Comparison of ENCODE assay signal across 1 cellular context in genomic region chr3:53179580-53179979, GRCh38.
TF ChIP-seq lines count a peak whose summit lies in the region.

No MANE protein-coding gene starts in this region.

TF ChIP-seq in GM23338, 12 proteins besides CTCF, POLR2A, EP300 and RAD21 (continued from another document):
- TF ChIP-seq, protein P1, sequence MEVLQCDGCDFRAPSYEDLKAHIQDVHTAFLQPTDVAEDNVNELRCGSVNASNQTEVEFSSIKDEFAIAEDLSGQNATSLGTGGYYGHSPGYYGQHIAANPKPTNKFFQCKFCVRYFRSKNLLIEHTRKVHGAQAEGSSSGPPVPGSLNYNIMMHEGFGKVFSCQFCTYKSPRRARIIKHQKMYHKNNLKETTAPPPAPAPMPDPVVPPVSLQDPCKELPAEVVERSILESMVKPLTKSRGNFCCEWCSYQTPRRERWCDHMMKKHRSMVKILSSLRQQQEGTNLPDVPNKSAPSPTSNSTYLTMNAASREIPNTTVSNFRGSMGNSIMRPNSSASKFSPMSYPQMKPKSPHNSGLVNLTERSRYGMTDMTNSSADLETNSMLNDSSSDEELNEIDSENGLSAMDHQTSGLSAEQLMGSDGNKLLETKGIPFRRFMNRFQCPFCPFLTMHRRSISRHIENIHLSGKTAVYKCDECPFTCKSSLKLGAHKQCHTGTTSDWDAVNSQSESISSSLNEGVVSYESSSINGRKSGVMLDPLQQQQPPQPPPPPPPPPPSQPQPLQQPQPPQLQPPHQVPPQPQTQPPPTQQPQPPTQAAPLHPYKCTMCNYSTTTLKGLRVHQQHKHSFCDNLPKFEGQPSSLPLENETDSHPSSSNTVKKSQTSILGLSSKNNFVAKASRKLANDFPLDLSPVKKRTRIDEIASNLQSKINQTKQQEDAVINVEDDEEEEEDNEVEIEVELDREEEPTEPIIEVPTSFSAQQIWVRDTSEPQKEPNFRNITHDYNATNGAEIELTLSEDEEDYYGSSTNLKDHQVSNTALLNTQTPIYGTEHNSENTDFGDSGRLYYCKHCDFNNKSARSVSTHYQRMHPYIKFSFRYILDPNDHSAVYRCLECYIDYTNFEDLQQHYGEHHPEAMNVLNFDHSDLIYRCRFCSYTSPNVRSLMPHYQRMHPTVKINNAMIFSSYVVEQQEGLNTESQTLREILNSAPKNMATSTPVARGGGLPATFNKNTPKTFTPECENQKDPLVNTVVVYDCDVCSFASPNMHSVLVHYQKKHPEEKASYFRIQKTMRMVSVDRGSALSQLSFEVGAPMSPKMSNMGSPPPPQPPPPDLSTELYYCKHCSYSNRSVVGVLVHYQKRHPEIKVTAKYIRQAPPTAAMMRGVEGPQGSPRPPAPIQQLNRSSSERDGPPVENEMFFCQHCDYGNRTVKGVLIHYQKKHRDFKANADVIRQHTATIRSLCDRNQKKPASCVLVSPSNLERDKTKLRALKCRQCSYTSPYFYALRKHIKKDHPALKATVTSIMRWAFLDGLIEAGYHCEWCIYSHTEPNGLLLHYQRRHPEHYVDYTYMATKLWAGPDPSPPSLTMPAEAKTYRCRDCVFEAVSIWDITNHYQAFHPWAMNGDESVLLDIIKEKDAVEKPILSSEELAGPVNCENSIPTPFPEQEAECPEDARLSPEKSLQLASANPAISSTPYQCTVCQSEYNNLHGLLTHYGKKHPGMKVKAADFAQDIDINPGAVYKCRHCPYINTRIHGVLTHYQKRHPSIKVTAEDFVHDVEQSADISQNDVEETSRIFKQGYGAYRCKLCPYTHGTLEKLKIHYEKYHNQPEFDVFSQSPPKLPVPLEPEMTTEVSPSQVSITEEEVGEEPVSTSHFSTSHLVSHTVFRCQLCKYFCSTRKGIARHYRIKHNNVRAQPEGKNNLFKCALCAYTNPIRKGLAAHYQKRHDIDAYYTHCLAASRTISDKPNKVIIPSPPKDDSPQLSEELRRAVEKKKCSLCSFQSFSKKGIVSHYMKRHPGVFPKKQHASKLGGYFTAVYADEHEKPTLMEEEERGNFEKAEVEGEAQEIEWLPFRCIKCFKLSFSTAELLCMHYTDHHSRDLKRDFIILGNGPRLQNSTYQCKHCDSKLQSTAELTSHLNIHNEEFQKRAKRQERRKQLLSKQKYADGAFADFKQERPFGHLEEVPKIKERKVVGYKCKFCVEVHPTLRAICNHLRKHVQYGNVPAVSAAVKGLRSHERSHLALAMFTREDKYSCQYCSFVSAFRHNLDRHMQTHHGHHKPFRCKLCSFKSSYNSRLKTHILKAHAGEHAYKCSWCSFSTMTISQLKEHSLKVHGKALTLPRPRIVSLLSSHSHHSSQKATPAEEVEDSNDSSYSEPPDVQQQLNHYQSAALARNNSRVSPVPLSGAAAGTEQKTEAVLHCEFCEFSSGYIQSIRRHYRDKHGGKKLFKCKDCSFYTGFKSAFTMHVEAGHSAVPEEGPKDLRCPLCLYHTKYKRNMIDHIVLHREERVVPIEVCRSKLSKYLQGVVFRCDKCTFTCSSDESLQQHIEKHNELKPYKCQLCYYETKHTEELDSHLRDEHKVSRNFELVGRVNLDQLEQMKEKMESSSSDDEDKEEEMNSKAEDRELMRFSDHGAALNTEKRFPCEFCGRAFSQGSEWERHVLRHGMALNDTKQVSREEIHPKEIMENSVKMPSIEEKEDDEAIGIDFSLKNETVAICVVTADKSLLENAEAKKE (CRISPR knock-in tag; IDR thresholded peaks at IDR 0.05): no peak
- TF ChIP-seq EZH2 (IDR thresholded peaks at IDR 0.05; ENCODE audit: low read depth, unreplicated experiment) (no peak), CREB1 (CRISPR knock-in tag; IDR thresholded peaks at IDR 0.05; ENCODE audit: low read depth) (no peak), ZNF331 (CRISPR knock-in tag; IDR thresholded peaks at IDR 0.05; ENCODE audit: low read depth) (no peak), EZH2phosphoT487 (IDR thresholded peaks at IDR 0.05; ENCODE audit: unreplicated experiment) (no peak), POLR2AphosphoS5 (IDR thresholded peaks at IDR 0.05; ENCODE audit: low read depth) (no peak), ZNF114 (CRISPR knock-in tag; IDR thresholded peaks at IDR 0.05) (no peak)
- TF ChIP-seq, protein P2, sequence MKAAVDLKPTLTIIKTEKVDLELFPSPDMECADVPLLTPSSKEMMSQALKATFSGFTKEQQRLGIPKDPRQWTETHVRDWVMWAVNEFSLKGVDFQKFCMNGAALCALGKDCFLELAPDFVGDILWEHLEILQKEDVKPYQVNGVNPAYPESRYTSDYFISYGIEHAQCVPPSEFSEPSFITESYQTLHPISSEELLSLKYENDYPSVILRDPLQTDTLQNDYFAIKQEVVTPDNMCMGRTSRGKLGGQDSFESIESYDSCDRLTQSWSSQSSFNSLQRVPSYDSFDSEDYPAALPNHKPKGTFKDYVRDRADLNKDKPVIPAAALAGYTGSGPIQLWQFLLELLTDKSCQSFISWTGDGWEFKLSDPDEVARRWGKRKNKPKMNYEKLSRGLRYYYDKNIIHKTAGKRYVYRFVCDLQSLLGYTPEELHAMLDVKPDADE (IDR thresholded peaks at IDR 0.05): no peak
TF ChIP-seq in GM23338: peak in this region for 0.
